ENCODE assay signal across 1 cellular context in the genomic region with DNA sequence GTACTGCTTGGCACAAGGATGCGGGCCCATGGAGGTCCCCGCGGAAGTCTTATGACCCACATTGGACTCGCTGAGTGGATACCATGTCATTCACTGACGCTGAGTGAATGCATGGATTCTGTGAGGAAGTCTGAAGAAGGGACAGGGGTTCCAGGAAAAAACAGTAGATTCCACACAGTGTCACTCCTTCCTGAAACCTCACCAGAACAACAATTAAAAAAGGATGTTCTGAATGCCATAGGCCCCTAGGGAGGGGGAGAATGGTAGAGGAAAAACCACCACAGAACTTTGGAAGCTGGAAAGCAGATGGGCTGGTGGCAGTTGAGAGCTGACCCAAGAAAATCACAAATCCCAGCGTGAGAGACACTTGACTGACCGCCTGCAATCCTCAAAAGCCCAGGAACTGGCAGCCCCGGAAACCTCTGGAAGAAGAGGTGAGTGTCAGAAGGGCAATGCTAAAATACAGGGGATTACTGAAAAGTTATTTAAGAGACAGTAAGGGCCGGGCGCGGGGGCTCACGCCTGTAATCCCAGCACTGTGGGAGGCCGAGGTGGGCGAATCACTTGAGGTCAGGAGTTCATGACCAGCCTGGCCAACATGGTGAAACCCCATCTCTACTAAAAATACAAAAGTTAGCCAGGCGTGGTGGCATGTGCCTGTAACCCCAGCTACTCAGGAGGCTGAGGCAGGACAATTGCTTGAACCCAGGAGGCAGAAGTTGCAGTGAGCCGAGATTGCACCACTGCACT.
TF ChIP-seq lines count a peak whose summit lies in the region.

No MANE protein-coding gene starts in this region.

TF ChIP-seq in GM12878, 131 proteins besides CTCF, POLR2A, EP300 and RAD21:
- TF ChIP-seq NR2F1 (conservative IDR thresholded peaks at IDR 0.05) (peak; percentile 73), BHLHE40 (IDR thresholded peaks at IDR 0.05; ENCODE audit: borderline replicate concordance in 1 of 2, low read depth in 2 of 2, low read length in 1 of 2) (peak in 1 of 2 experiments; percentile 76; a peak in 2 of 4 replicates), NBN (IDR thresholded peaks at IDR 0.05) (0 out of 2 replicates have a peak, but pooled peaks have one; percentile 11)
